Comparison of ENCODE assay signal across 9 cellular contexts in the genomic region with DNA sequence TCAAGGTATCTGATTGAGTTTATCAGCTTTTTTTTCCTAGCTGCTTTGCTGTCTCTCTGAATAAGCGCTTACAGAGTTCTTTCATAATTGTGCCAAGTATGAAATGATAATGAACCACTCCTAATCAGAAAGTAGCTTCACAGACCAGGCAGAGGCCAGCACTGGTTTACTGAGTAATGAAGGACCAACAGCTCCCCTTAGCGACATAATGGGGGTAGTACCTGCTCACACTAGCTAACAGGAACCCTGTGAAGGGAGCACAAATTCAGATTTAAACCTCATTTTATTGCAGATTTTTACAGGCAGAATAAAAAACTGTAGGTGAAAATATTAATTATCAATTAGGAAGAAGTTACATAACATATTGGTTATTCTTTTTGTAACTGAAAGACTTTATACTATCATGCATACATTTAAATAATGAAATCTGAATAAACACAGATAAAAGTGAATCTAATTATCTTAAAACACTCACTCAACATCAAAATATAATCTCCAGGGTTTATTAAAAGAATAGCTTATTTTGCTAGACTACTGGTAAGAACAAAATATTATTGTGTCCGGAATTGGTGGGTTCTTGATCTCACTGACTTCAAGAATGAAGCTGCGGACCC.
DNase-seq lines count a peak whose midpoint lies in the region; ATAC-seq and TF ChIP-seq lines count a peak whose summit lies in the region.
"Had no signal": no experiment of that assay in that cellular context is flagged by ENCODE, and none has a peak within 500 bp of the region (broad histone marks: within the 10 kb centered on the region; RNA-seq: fewer than 3 reads in every experiment).

No MANE protein-coding gene starts in this region.

- peak; percentile 92 for DNase-seq in DMS53 (lab: John Stamatoyannopoulos, UW)
- DNase-seq in HuH-7.5 (ENCODE audit: low spot score): peak; percentile 49
- peak; percentile 56 for DNase-seq in RPMI8226
- peak; percentile 84 for DNase-seq in fibroblast of mammary gland (ENCODE audit: low read depth)
- peak; percentile 47 for DNase-seq in non-pigmented ciliary epithelial cell (ENCODE audit: low read depth)
- DNase-seq in effector CD4-positive, alpha-beta T cell: no peak

- H3K4me3 ChIP-seq in fibroblast of mammary gland (ENCODE audit: control insufficient read depth, low read depth, low read length): no peak overlapping the region
- H3K4me3 ChIP-seq: skin epidermis had no signal

- ATAC-seq in GM21390 (IDR thresholded peaks at IDR 0.05; ENCODE audit: unreplicated experiment): no peak
- ATAC-seq in GM18520 (IDR thresholded peaks at IDR 0.05; ENCODE audit: unreplicated experiment): no peak

- TF ChIP-seq CTCF in fibroblast of mammary gland (conservative IDR thresholded peaks at IDR 0.05; ENCODE audit: control insufficient read depth, insufficient read depth, low read depth, low read length): peak; percentile 88
